Comparison of ENCODE assay signal across 9 cellular contexts in genomic region chr13:50129923-50130685, GRCh38.
DNase-seq lines count a peak whose midpoint lies in the region; ATAC-seq and TF ChIP-seq lines count a peak whose summit lies in the region.
"Had no signal": no experiment of that assay in that cellular context is flagged by ENCODE, and none has a peak within 500 bp of the region (broad histone marks: within the 10 kb centered on the region; RNA-seq: fewer than 3 reads in every experiment).

No MANE protein-coding gene starts in this region.

- peak; percentile 0 for ATAC-seq in GM18870 (IDR thresholded peaks at IDR 0.05; ENCODE audit: unreplicated experiment)
- ATAC-seq in GM19395 (IDR thresholded peaks at IDR 0.05; ENCODE audit: unreplicated experiment), result no peak

- DNase-seq in RPMI7951 (ENCODE audit: low read depth) (peak; percentile 53), cardiac fibroblast (ENCODE audit: low read depth in 2 of 2) (peak; percentile 59 to 62), left kidney (ENCODE audit: low read depth, low spot score) (peak; percentile 64), D341Med (ENCODE audit: low spot score) (no peak), NCI-H2107 (lab: John Stamatoyannopoulos, UW) (no peak)

- peaks cover 78% of the 10 kb centered on the region for H3K27me3 Mint-ChIP-seq in stimulated activated naive CD8-positive, alpha-beta T cell treated with anti-CD3 and anti-CD28 coated beads, Interleukin-15, Interleukin-2, amounts not matched to agents 100 ng/mL and 50 ng/mL, for 24 hours

- H3K4me1 Mint-ChIP-seq in stimulated activated naive CD8-positive, alpha-beta T cell treated with anti-CD3 and anti-CD28 coated beads, Interleukin-15, Interleukin-2, amounts not matched to agents 100 ng/mL and 50 ng/mL, for 24 hours (ENCODE audit: low read depth), result peaks cover 65% of the 10 kb centered on the region

- H3K9me3 Mint-ChIP-seq in stimulated activated naive CD8-positive, alpha-beta T cell treated with anti-CD3 and anti-CD28 coated beads, Interleukin-15, Interleukin-2, amounts not matched to agents 100 ng/mL and 50 ng/mL, for 24 hours, result no peaks in the 10 kb centered on the region

- peak overlapping the region; percentile 43 to 54 for H3K4me3 ChIP-seq in cardiac fibroblast (replicated peaks in 1 of 2; ENCODE audit: low read depth in 2 of 2, low read length in 2 of 2)
- H3K4me3 ChIP-seq: SK-N-MC had no signal

- no peak for TF ChIP-seq CTCF in cardiac fibroblast (IDR thresholded peaks at IDR 0.05; ENCODE audit: low read depth, low read length)

- no peak overlapping the region for H3K27ac Mint-ChIP-seq in stimulated activated naive CD8-positive, alpha-beta T cell treated with anti-CD3 and anti-CD28 coated beads, Interleukin-15, Interleukin-2, amounts not matched to agents 100 ng/mL and 50 ng/mL, for 24 hours

- peak overlapping the region; percentile 79 for H3K4me3 Mint-ChIP-seq in stimulated activated naive CD8-positive, alpha-beta T cell treated with anti-CD3 and anti-CD28 coated beads, Interleukin-15, Interleukin-2, amounts not matched to agents 100 ng/mL and 50 ng/mL, for 24 hours

- H3K36me3 Mint-ChIP-seq in stimulated activated naive CD8-positive, alpha-beta T cell treated with anti-CD3 and anti-CD28 coated beads, Interleukin-15, Interleukin-2, amounts not matched to agents 100 ng/mL and 50 ng/mL, for 24 hours (ENCODE audit: low read depth), result peaks cover 5% of the 10 kb centered on the region

Comparison
In these comparisons a context has a peak if more than half of its experiments do, and no peak if none do; other contexts are left out.
1. DNase-seq: peak in RPMI7951 (single experiment), cardiac fibroblast (2 of 2) and left kidney (single experiment); none in D341Med (single experiment) and NCI-H2107 (single experiment).